ENCODE assay signal across 13 cellular contexts in the genomic region with DNA sequence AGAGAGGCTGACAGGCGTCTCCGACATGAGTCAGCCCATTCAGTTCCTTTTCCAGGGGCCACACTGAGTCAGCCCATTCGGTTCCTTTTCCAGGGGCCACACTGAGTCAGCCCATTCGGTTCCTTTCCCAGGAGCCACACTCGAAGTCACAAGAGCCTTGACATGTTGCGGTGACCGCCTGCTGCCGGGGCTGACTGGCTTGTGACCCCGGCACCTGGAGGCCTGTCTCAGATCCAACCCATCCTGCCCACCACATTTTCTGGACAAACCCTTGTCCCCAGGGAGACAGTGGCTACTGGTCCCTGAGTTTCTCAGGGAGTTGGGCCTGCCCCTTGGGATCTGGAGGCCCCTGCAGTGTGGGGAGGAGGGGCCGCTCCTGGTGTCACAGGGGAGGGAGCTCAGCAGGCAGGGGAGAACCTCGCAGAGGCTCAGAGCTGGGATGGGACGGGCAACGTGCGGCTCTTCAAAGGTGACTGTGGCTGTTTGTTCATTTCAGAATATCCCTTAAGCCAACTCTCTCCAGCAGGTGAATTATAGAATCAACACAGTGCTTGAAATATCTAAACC. TPM values are rescaled to one million over a fixed set of nuclear protein-coding genes. Genes with fewer than 3 reads are reported as not detected.
A peak's percentile ranks its signal among the peaks of the same experiment; 100 is the strongest.
DNase-seq lines count a peak whose midpoint lies in the region; ATAC-seq and TF ChIP-seq lines count a peak whose summit lies in the region.
"Had no signal": no experiment of that assay in that cellular context is flagged by ENCODE, and none has a peak within 500 bp of the region (broad histone marks: within the 10 kb centered on the region; RNA-seq: fewer than 3 reads in every experiment).

No MANE protein-coding gene starts in this region.

- no peak overlapping the region for H2AK9ac ChIP-seq in IMR-90 (replicated peaks; ENCODE audit: low read depth, low read length, poor library complexity)

- H3K9me3 ChIP-seq in IMR-90 (ENCODE audit: control insufficient read depth, insufficient read depth, low read length) (peaks cover 3% of the 10 kb centered on the region), prostate gland (no peaks in the 10 kb centered on the region)
- H3K9me3 ChIP-seq: tibial artery had no signal

- in situ Hi-C loops in IMR-90 (cut with MboI; ENCODE audit: low sequenced_read_pairs) = no loop called here

- H3K27me3 ChIP-seq in IMR-90 (ENCODE audit: control insufficient read depth, insufficient read depth, low read length) = peaks cover 18% of the 10 kb centered on the region; the same call in 1 of the 2 replicates
- H3K27me3 ChIP-seq in kidney epithelial cell (ENCODE audit: control insufficient read depth, insufficient read depth, low read length) = no peaks in the 10 kb centered on the region
- H3K27me3 ChIP-seq in prostate gland (replicated peaks; ENCODE audit: insufficient read depth) = no peaks in the 10 kb centered on the region

- H2BK120ac ChIP-seq in IMR-90 (ENCODE audit: low read depth, low read length) = no peak overlapping the region

- no peak overlapping the region for H2BK5ac ChIP-seq in IMR-90 (ENCODE audit: low read depth, low read length, poor library complexity, severe bottlenecking)

- H2AK5ac ChIP-seq in IMR-90 (ENCODE audit: low read depth, low read length) = no peak overlapping the region

- peaks cover 13% of the 10 kb centered on the region for H3K4me1 ChIP-seq in IMR-90 (ENCODE audit: control insufficient read depth, insufficient read depth, low read length)
- H3K4me1 ChIP-seq in prostate gland (replicated peaks) = no peaks in the 10 kb centered on the region

- ATAC-seq in IMR-90 (ENCODE audit: low read depth) (no peak), GM19463 (IDR thresholded peaks at IDR 0.05; ENCODE audit: unreplicated experiment) (no peak)

- TF ChIP-seq CTCF in IMR-90 (conservative IDR thresholded peaks at IDR 0.05; ENCODE audit: low read depth, low read length) = no peak
- TF ChIP-seq CTCF in kidney epithelial cell (IDR thresholded peaks at IDR 0.05; ENCODE audit: insufficient read depth, low read length, poor library complexity, severe bottlenecking) = no peak
- no peak for TF ChIP-seq CTCF in prostate gland (IDR thresholded peaks at IDR 0.05)
- no peak for TF ChIP-seq CTCF in coronary artery (IDR thresholded peaks at IDR 0.05)

- H3K27ac ChIP-seq in IMR-90 (ENCODE audit: insufficient read depth, low read length) (no peak overlapping the region), prostate gland (no peak overlapping the region), coronary artery (no peak overlapping the region)

- H3K4me2 ChIP-seq in IMR-90 (ENCODE audit: low read depth, low read length) = no peak overlapping the region

- no peak overlapping the region for H3K18ac ChIP-seq in IMR-90 (ENCODE audit: low read depth, low read length)

- no peak overlapping the region for H3K56ac ChIP-seq in IMR-90 (ENCODE audit: extremely low read depth, insufficient read depth, low read length)

- DNase-seq in 8988T (peak; percentile 20), IMR-90 (peak; percentile 30), astrocyte of the hippocampus (ENCODE audit: low read depth, low spot score) (peak; percentile 71), kidney epithelial cell (ENCODE audit: low read depth) (peak; percentile 18), prostate gland (ENCODE audit: low spot score) (no peak), NCI-H526 (lab: John Stamatoyannopoulos, UW) (no peak), coronary artery (ENCODE audit: low spot score) (no peak)
- DNase-seq: effector CD4-positive, alpha-beta T cell; KG1; mesendoderm; SHP77 had no signal

- BruUV-seq in IMR-90 (replicated peaks; lab: Mats Ljungman, UMichigan) = no TSS peak

- no peak overlapping the region for H3K4ac ChIP-seq in IMR-90 (ENCODE audit: low read depth, low read length)

- TF ChIP-seq POLR2A in IMR-90 (IDR thresholded peaks at IDR 0.05; ENCODE audit: low read depth, low read length) = no peak
- no peak for TF ChIP-seq POLR2A in prostate gland (IDR thresholded peaks at IDR 0.05)

- no peak overlapping the region; the same call in 1 of the 2 replicates for H4K91ac ChIP-seq in IMR-90 (ENCODE audit: insufficient read depth, low read depth, low read length)

- POLR2A ChIA-PET in IMR-90 (lab: Charles Lee; ENCODE audit: unreplicated experiment) = no interaction called here

- H4K8ac ChIP-seq in IMR-90 (ENCODE audit: low read depth in 2 of 2, low read length in 2 of 2) = no peak overlapping the region

- H3K36me3 ChIP-seq in IMR-90 (ENCODE audit: control insufficient read depth, insufficient read depth, low read length) = no peaks in the 10 kb centered on the region
- no peaks in the 10 kb centered on the region for H3K36me3 ChIP-seq in kidney epithelial cell (ENCODE audit: control insufficient read depth, insufficient read depth, low read length)
- H3K36me3 ChIP-seq in prostate gland = no peaks in the 10 kb centered on the region
- H3K36me3 ChIP-seq: tibial artery had no signal

- 0% methylated on average over 3 of the region's 14 CpGs; no CpG with 5 or more reads in 1 of the 2 experiments for WGBS in IMR-90 (ENCODE audit: extremely low coverage in 2 of 2, insufficient read length in 1 of 2), 2 experiments
- WGBS in prostate gland = 69% methylated on average over 14 of the region's 14 CpGs

- intact Hi-C loops in IMR-90 (cut with micrococcal nuclease) = no loop called here
- intact Hi-C loops in prostate gland (cut with DNase I) = no loop called here

- no peak overlapping the region for H2BK20ac ChIP-seq in IMR-90 (ENCODE audit: low read depth, low read length)

- H3K4me3 ChIP-seq in IMR-90 (ENCODE audit: insufficient read depth, low read depth, low read length) (no peak overlapping the region), kidney epithelial cell (ENCODE audit: low read depth, low read length) (no peak overlapping the region), prostate gland (no peak overlapping the region), coronary artery (no peak overlapping the region)
- H3K4me3 ChIP-seq: tibial artery had no signal

- no peak overlapping the region for H3K23ac ChIP-seq in IMR-90 (ENCODE audit: low read depth, low read length)

- H4K20me1 ChIP-seq in IMR-90 (ENCODE audit: insufficient read depth, low read length) = no peaks in the 10 kb centered on the region

- H3K79me1 ChIP-seq in IMR-90 (ENCODE audit: low read depth in 1 of 2, low read length in 2 of 2) = no peaks in the 10 kb centered on the region

- CTCF ChIA-PET in IMR-90 (lab: Yijun Ruan, JAX) = no interaction called here

- no peak overlapping the region for H3K14ac ChIP-seq in IMR-90 (replicated peaks; ENCODE audit: low read depth, low read length)

- no peak overlapping the region for H3K9ac ChIP-seq in IMR-90 (ENCODE audit: low read depth, low read length)

- H2BK15ac ChIP-seq in IMR-90 (ENCODE audit: low read depth, low read length) = no peak overlapping the region

- H2AFZ ChIP-seq in IMR-90 (replicated peaks; ENCODE audit: low read length, poor library complexity) = no peak overlapping the region

- no peak overlapping the region for H4K5ac ChIP-seq in IMR-90 (ENCODE audit: low read depth, low read length)

- no peak for TF ChIP-seq RAD21 in IMR-90 (IDR thresholded peaks at IDR 0.05; ENCODE audit: low read length)

- no peaks in the 10 kb centered on the region for H3K9me1 ChIP-seq in IMR-90 (ENCODE audit: insufficient read depth, low read length)

- dilution Hi-C loops in IMR-90 (cut with HindIII; ENCODE audit: low sequenced_read_pairs, unreplicated experiment) = no loop called here

TF ChIP-seq in IMR-90, 13 proteins besides CTCF, POLR2A, EP300 and RAD21:
- TF ChIP-seq MXI1 (IDR thresholded peaks at IDR 0.05; ENCODE audit: borderline replicate concordance, low read depth, low read length) (no peak), CHD1 (IDR thresholded peaks at IDR 0.05; ENCODE audit: low read depth, low read length) (no peak), MAFK (IDR thresholded peaks at IDR 0.05; ENCODE audit: low read depth, low read length) (no peak)

RNA-seq across cellular contexts. Expression of gene LPCAT1, which starts 40.5 kb away (rescaled TPM):
- total RNA-seq in IMR-90 (2012; rRNA removed) (17.7 and 22.2 TPM in 2 replicates), kidney epithelial cell (80.9 and 87.6 TPM in 2 replicates), prostate gland (10 to 100 TPM; 22.6 to 23.9 TPM)
- polyA plus RNA-seq in IMR-90 (2012; rRNA removed) = 31.5 and 33.6 TPM in 2 replicates
- polyA plus RNA-seq in IMR-90 (2012; cell fraction: cytosol; rRNA removed) = 38.2 and 38.4 TPM in 2 replicates
- 63.9 and 71.1 TPM in 2 replicates for polyA plus RNA-seq in IMR-90 (2012; cell fraction: nucleus; rRNA removed; ENCODE audit: low replicate concordance)

Comparison
In these comparisons a context has a peak if more than half of its experiments do, and no peak if none do; other contexts are left out.
1. DNase-seq: peak in 8988T (single experiment), IMR-90 (single experiment), astrocyte of the hippocampus (single experiment) and kidney epithelial cell (single experiment); none in prostate gland (single experiment), NCI-H526 (0 of 2) and coronary artery (single experiment).